In genomic region chr7:82167568-82168314, GRCh38 we compare ENCODE assay signal across 24 cellular contexts.
A peak's percentile ranks its signal among the peaks of the same experiment; 100 is the strongest.
DNase-seq lines count a peak whose midpoint lies in the region; ATAC-seq and TF ChIP-seq lines count a peak whose summit lies in the region.
"Had no signal": no experiment of that assay in that cellular context is flagged by ENCODE, and none has a peak within 500 bp of the region (broad histone marks: within the 10 kb centered on the region; RNA-seq: fewer than 3 reads in every experiment).

No MANE protein-coding gene starts in this region.

- WGBS in psoas muscle, 3 donors, result 78 to 79% (median 79%) methylated on average over 2 of the region's 2 CpGs

- H3K9me3 ChIP-seq in psoas muscle, result no peaks in the 10 kb centered on the region
- H3K9me3 ChIP-seq: ascending aorta; BLaER1 treated with 17β-estradiol and CSF1 and Interleukin-3, amounts not matched to agents 10 nM and 100 nM; heart left ventricle; upper lobe of left lung had no signal

- no peak overlapping the region for H3K4me3 ChIP-seq in psoas muscle
- H3K4me3 ChIP-seq: ascending aorta; BLaER1 treated with 17β-estradiol and CSF1 and Interleukin-3, amounts not matched to agents 10 nM and 100 nM; heart left ventricle; lung; spleen; upper lobe of left lung had no signal

- H3K36me3 ChIP-seq in psoas muscle (ENCODE audit: insufficient read depth in 1 of 2, low read depth in 1 of 2), result no peaks in the 10 kb centered on the region
- H3K36me3 ChIP-seq: ascending aorta; BLaER1 treated with 17β-estradiol and CSF1 and Interleukin-3, amounts not matched to agents 10 nM and 100 nM; spleen; upper lobe of left lung had no signal

- peak; percentile 24 for DNase-seq in NCI-H1092 treated with DMSO at 0.1 percent for 48 hours (lab: John Stamatoyannopoulos, UW)
- DNase-seq in NCI-H1092 (lab: John Stamatoyannopoulos, UW), result no peak
- DNase-seq in NCI-H146 treated with DMSO at 0.1 percent for 48 hours (lab: John Stamatoyannopoulos, UW; ENCODE audit: unreplicated experiment), result peak; percentile 39
- peak; percentile 22 for DNase-seq in amniotic epithelial cell (ENCODE audit: low read depth)
- DNase-seq in psoas muscle, result no peak
- no peak for DNase-seq in amygdala (lab: John Stamatoyannopoulos, UW)
- DNase-seq in activated naive CD4-positive, alpha-beta T cell treated with anti-CD3 and anti-CD28 coated beads, Interleukin-2, amount 50 U/mL, for 16 hours, result no peak
- DNase-seq: activated CD4-positive, alpha-beta T cell treated with anti-CD3 and anti-CD28 coated beads, Interleukin-2, amount 10 ng/mL, durations not matched to agents 7 days and 5 days; activated CD8-positive, alpha-beta memory T cell treated with anti-CD3 and anti-CD28 coated beads, Interleukin-2, amount 50 U/mL, for 48 hours; activated gamma-delta T cell; GOT3; heart left ventricle; KBM-7; NCI-H524 treated with DMSO at 0.1 percent for 48 hours; spleen; stimulated activated naive CD8-positive, alpha-beta T cell treated with anti-CD3 and anti-CD28 coated beads, Interleukin-15, Interleukin-2, amounts not matched to agents 100 U/mL and 50 U/mL, for 24 hours; upper lobe of left lung had no signal

- H3K27ac ChIP-seq in psoas muscle, result no peak overlapping the region
- H3K27ac ChIP-seq: 22Rv1; ascending aorta; BLaER1 treated with 17β-estradiol and CSF1 and Interleukin-3, amounts not matched to agents 10 nM and 100 nM; epithelial cell of prostate; heart left ventricle; parathyroid adenoma; spleen; upper lobe of left lung had no signal

- intact Hi-C loops in psoas muscle (cut with DNase I), result loop anchor here in 1 of 2 donors (5.0 kb wide), 1 partner anchor 405 kb away; no protein-coding TSS in a partner anchor

- no peaks in the 10 kb centered on the region for H3K27me3 ChIP-seq in psoas muscle (ENCODE audit: insufficient read depth in 3 of 3, low read length in 2 of 3)
- H3K27me3 ChIP-seq: ascending aorta; BLaER1 treated with 17β-estradiol and CSF1 and Interleukin-3, amounts not matched to agents 10 nM and 100 nM; heart left ventricle; spleen; upper lobe of left lung had no signal

- ATAC-seq in psoas muscle, result peak in 3 of 4 donors; percentile 13 to 26 (median 24)
- no peak for ATAC-seq in HG03039 (IDR thresholded peaks at IDR 0.05; ENCODE audit: unreplicated experiment)
- ATAC-seq: stimulated activated naive CD8-positive, alpha-beta T cell treated with anti-CD3 and anti-CD28 coated beads, Interleukin-15, Interleukin-2, amounts not matched to agents 100 U/mL and 50 U/mL, for 24 hours had no signal

- peaks cover 21% of the 10 kb centered on the region for H3K4me1 ChIP-seq in psoas muscle
- H3K4me1 ChIP-seq: BLaER1 treated with 17β-estradiol and CSF1 and Interleukin-3, amounts not matched to agents 10 nM and 100 nM; parathyroid adenoma; spleen; upper lobe of left lung had no signal

- no peak for TF ChIP-seq CTCF in psoas muscle (IDR thresholded peaks at IDR 0.05)

Comparison
In these comparisons a context has a peak if more than half of its experiments do, and no peak if none do; other contexts are left out.
1. DNase-seq: peak in NCI-H1092 treated with DMSO at 0.1 percent for 48 hours (single experiment), NCI-H146 treated with DMSO at 0.1 percent for 48 hours (single experiment) and amniotic epithelial cell (single experiment); none in NCI-H1092 (single experiment), psoas muscle (0 of 2), amygdala (0 of 56) and activated naive CD4-positive, alpha-beta T cell treated with anti-CD3 and anti-CD28 coated beads, Interleukin-2, amount 50 U/mL, for 16 hours (single experiment).